25 cellular contexts compared by ENCODE assay signal in genomic region chr21:46150073-46150472, GRCh38. TPM values are rescaled to one million over a fixed set of nuclear protein-coding genes. Genes with fewer than 3 reads are reported as not detected.
A peak's percentile ranks its signal among the peaks of the same experiment; 100 is the strongest.
DNase-seq lines count a peak whose midpoint lies in the region; ATAC-seq and TF ChIP-seq lines count a peak whose summit lies in the region.
"Had no signal": no experiment of that assay in that cellular context is flagged by ENCODE, and none has a peak within 500 bp of the region (broad histone marks: within the 10 kb centered on the region; RNA-seq: fewer than 3 reads in every experiment).

No MANE protein-coding gene starts in this region.

- no peak overlapping the region for H3K27ac Mint-ChIP-seq in Calu3 (ENCODE audit: unreplicated experiment)
- H3K27ac Mint-ChIP-seq: stimulated activated naive B cell treated with anti-CD40 and anti-IgM and Interleukin-4, amounts not matched to agents 10 μg/mL and 1 μg/mL and 100 μg/mL, for 72 hours had no signal

- no peaks in the 10 kb centered on the region for H3K4me1 Mint-ChIP-seq in Calu3 (ENCODE audit: low read depth, unreplicated experiment)
- H3K4me1 Mint-ChIP-seq: stimulated activated naive B cell treated with anti-CD40 and anti-IgM and Interleukin-4, amounts not matched to agents 10 μg/mL and 1 μg/mL and 100 μg/mL, for 72 hours had no signal

- H3K9me3 ChIP-seq in right cardiac atrium (ENCODE audit: control insufficient read depth, low read length) = no peaks in the 10 kb centered on the region
- H3K9me3 ChIP-seq: adrenal gland, psoas muscle had no signal

- H3K4me3 Mint-ChIP-seq in Calu3 (ENCODE audit: low read depth, unreplicated experiment) = no peak overlapping the region
- H3K4me3 Mint-ChIP-seq: neural progenitor cell; stimulated activated naive B cell treated with anti-CD40 and anti-IgM and Interleukin-4, amounts not matched to agents 10 μg/mL and 1 μg/mL and 100 μg/mL, for 72 hours had no signal

- H3K27me3 ChIP-seq in GM06990 (replicated peaks; ENCODE audit: control insufficient read depth, insufficient read depth, low read length) (no peaks in the 10 kb centered on the region), right cardiac atrium (ENCODE audit: control insufficient read depth, insufficient read depth) (no peaks in the 10 kb centered on the region)
- H3K27me3 ChIP-seq: adrenal gland, neural progenitor cell had no signal

- no peak for ATAC-seq in right cardiac atrium
- ATAC-seq: GM12878; left colon; psoas muscle; stimulated activated naive B cell treated with anti-CD40 and anti-IgM and Interleukin-4, amounts not matched to agents 10 μg/mL and 1 μg/mL and 100 μg/mL, for 72 hours had no signal

- CTCF ChIA-PET in Calu3 (lab: Charles Lee) = no interaction called here

- H3K9me3 Mint-ChIP-seq in Calu3 (ENCODE audit: low read depth, unreplicated experiment) = no peaks in the 10 kb centered on the region
- H3K9me3 Mint-ChIP-seq: neural progenitor cell; stimulated activated naive B cell treated with anti-CD40 and anti-IgM and Interleukin-4, amounts not matched to agents 10 μg/mL and 1 μg/mL and 100 μg/mL, for 72 hours had no signal

- H3K36me3 Mint-ChIP-seq in Calu3 (ENCODE audit: insufficient read depth, unreplicated experiment) = no peaks in the 10 kb centered on the region
- H3K36me3 Mint-ChIP-seq: neural progenitor cell; stimulated activated naive B cell treated with anti-CD40 and anti-IgM and Interleukin-4, amounts not matched to agents 10 μg/mL and 1 μg/mL and 100 μg/mL, for 72 hours had no signal

- intact Hi-C loops in right cardiac atrium (cut with DNase I) = loop anchor here in 2 of 4 donors (10.0 kb wide), 3 partner anchors 65 to 135 kb away; partner anchors contain the start of genes LSS (in 1 of the 2), MCM3AP (in 1 of the 2) and YBEY (in 1 of the 2)
- intact Hi-C loops in posterior vena cava (cut with DNase I) = loop anchor here (10.0 kb wide), 2 partner anchors 65 to 75 kb away; partner anchors contain the start of gene LSS (in 1 of the 2)
- intact Hi-C loops in Calu3 (cut with micrococcal nuclease; ENCODE audit: unreplicated experiment) = no loop called here

- WGBS in right cardiac atrium = 84% methylated on average over 19 of the region's 19 CpGs

- H3K36me3 ChIP-seq in GM06990 (ENCODE audit: control insufficient read depth, insufficient read depth, low read length) = no peaks in the 10 kb centered on the region
- H3K36me3 ChIP-seq: adrenal gland, neural progenitor cell had no signal

- DNase-seq in activated CD4-positive, CD25-positive, alpha-beta regulatory T cell treated with anti-CD3 and anti-CD28 coated beads, Interleukin-2, amount 50 U/mL, for 72 hours = peak; percentile 29
- DNase-seq in activated CD4-positive, CD25-positive, alpha-beta regulatory T cell (lab: John Stamatoyannopoulos, UW) = no peak
- DNase-seq in GM06990 (ENCODE audit: extremely low read depth, insufficient read length) = peak; percentile 3
- peak; percentile 7 to 63 (median 37) for DNase-seq in right cardiac atrium
- DNase-seq in posterior vena cava (ENCODE audit: low spot score) = peak; percentile 69
- DNase-seq in central memory CD4-positive, alpha-beta T cell = no peak
- no peak for DNase-seq in Calu3
- DNase-seq in SIG-M5 treated with dmso at 0.1 percent for 504 hours (lab: John Stamatoyannopoulos, UW; ENCODE audit: unreplicated experiment) = no peak
- DNase-seq: activated CD4-positive, alpha-beta T cell treated with anti-CD3 and anti-CD28 coated beads for 1 hour; activated CD8-positive, alpha-beta memory T cell treated with anti-CD3 and anti-CD28 coated beads for 24 hours; cortex of kidney; DMS79; KG1; NCI-H146; NCI-H2171; NCI-H524 treated with DMSO at 0.1 percent for 48 hours; RPMI8226; stimulated activated CD4-positive, alpha-beta T cell treated with anti-CD3 and anti-CD28 coated beads, Interleukin-2, amount 100 ng/mL, for 48 hours; stimulated activated naive B cell treated with anti-CD40 and anti-IgM and Interleukin-4, amounts not matched to agents 10 μg/mL and 1 μg/mL and 100 μg/mL, for 72 hours had no signal

- no peak for TF ChIP-seq CTCF in GM06990 (IDR thresholded peaks at IDR 0.05; ENCODE audit: insufficient read depth, low read length, poor library complexity, severe bottlenecking)
- TF ChIP-seq CTCF in Calu3 (IDR thresholded peaks at IDR 0.05; ENCODE audit: unreplicated experiment) = no peak

- peaks cover 4% of the 10 kb centered on the region for H3K4me1 ChIP-seq in right cardiac atrium (ENCODE audit: control insufficient read depth, insufficient read depth, low read length)
- H3K4me1 ChIP-seq: psoas muscle had no signal

- no peaks in the 10 kb centered on the region for H3K27me3 Mint-ChIP-seq in Calu3 (ENCODE audit: unreplicated experiment)

- no peak overlapping the region for H3K4me3 ChIP-seq in GM06990 (replicated peaks; ENCODE audit: low read depth, low read length)
- no peak overlapping the region for H3K4me3 ChIP-seq in right cardiac atrium (ENCODE audit: low read length)
- H3K4me3 ChIP-seq: adrenal gland, GM12878, neural progenitor cell, psoas muscle, smooth muscle cell had no signal

- no TSS peak for BruUV-seq in Calu3 (replicated peaks; lab: Mats Ljungman, UMichigan)

- H3K27ac ChIP-seq in right cardiac atrium (ENCODE audit: low read length) = no peak overlapping the region
- H3K27ac ChIP-seq: adrenal gland, neural progenitor cell, psoas muscle had no signal

RNA-seq across cellular contexts. Expression of gene FTCD, which starts 5.3 kb away (rescaled TPM):
- total RNA-seq in right cardiac atrium (1 to 10 TPM; 1.6 to 3.5 (median 2.0) TPM), posterior vena cava (1 to 10 TPM in 1 of 2 donors, under 1 TPM in 1; 0.29 to 1.2 TPM), Calu3 (2022) (0.31 and 1.3 TPM in 2 replicates)
- polyA plus RNA-seq in right cardiac atrium = 1.00 TPM

RNA-seq across cellular contexts. Expression of gene SPATC1L, which starts 34.2 kb away (rescaled TPM):
- total RNA-seq in right cardiac atrium = 10 to 100 TPM in 3 of 4 donors, 1 to 10 TPM in 1; 8.8 to 12.0 (median 11.6) TPM
- 10.3 TPM for polyA plus RNA-seq in right cardiac atrium
- total RNA-seq in posterior vena cava = 10 to 100 TPM in 1 of 2 donors, 1 to 10 TPM in 1; 8.4 to 10.9 TPM
- total RNA-seq in Calu3 (2022) = 4.4 and 5.5 TPM in 2 replicates

RNA-seq across cellular contexts. Expression of gene COL6A2, which starts 52.2 kb away (rescaled TPM):
- total RNA-seq in right cardiac atrium (100 to 1,000 TPM; 198 to 323 (median 274) TPM), posterior vena cava (1,000 to 10,000 TPM; 1,504 to 1,642 TPM), Calu3 (2022) (3.4 and 3.8 TPM in 2 replicates)
- polyA plus RNA-seq in right cardiac atrium = 210 TPM

Comparison
In these comparisons a context has a peak if more than half of its experiments do, and no peak if none do; other contexts are left out.
1. DNase-seq: peak in activated CD4-positive, CD25-positive, alpha-beta regulatory T cell treated with anti-CD3 and anti-CD28 coated beads, Interleukin-2, amount 50 U/mL, for 72 hours (single experiment), GM06990 (single experiment), right cardiac atrium (3 of 3) and posterior vena cava (single experiment); none in activated CD4-positive, CD25-positive, alpha-beta regulatory T cell (0 of 4), central memory CD4-positive, alpha-beta T cell (single experiment), Calu3 (single experiment) and SIG-M5 treated with dmso at 0.1 percent for 504 hours (single experiment).
2. RNA of gene COL6A2, which starts 52.2 kb away (total RNA-seq): 1,504 to 1,642 TPM in posterior vena cava and 198 to 323 TPM in right cardiac atrium; 3.4 to 3.8 TPM in Calu3; every median in the first group is over 10 times any median in the second.